Comparison of ENCODE assay signal across 13 cellular contexts in genomic region chr18:7878265-7879173, GRCh38.
DNase-seq lines count a peak whose midpoint lies in the region; ATAC-seq, FAIRE-seq and TF ChIP-seq lines count a peak whose summit lies in the region.
"Had no signal": no experiment of that assay in that cellular context is flagged by ENCODE, and none has a peak within 500 bp of the region (broad histone marks: within the 10 kb centered on the region; RNA-seq: fewer than 3 reads in every experiment).

No MANE protein-coding gene starts in this region.

- H3K27ac Mint-ChIP-seq in MCF 10A (ENCODE audit: low read depth, unreplicated experiment) (peak overlapping the region; percentile 80), T-helper 17 cell (no peak overlapping the region)
- H3K27ac Mint-ChIP-seq: activated B cell treated with CpG ODN at 0.5 μM for 24 hours had no signal

- DNase-seq in MCF 10A (ENCODE audit: unreplicated experiment) = peak; percentile 39
- no peak for DNase-seq in breast epithelium (ENCODE audit: low spot score in 2 of 2)
- DNase-seq in T-helper 17 cell = no peak
- DNase-seq in kidney = no peak
- DNase-seq in upper lobe of right lung = no peak
- no peak for DNase-seq in aorta
- DNase-seq in vagina (ENCODE audit: extremely low spot score in 2 of 2) = no peak
- DNase-seq: activated B cell treated with CpG ODN at 0.5 μM for 24 hours, colonic mucosa, NCI-H2107 had no signal

- H3K27me3 ChIP-seq in breast epithelium (no peaks in the 10 kb centered on the region), upper lobe of right lung (no peaks in the 10 kb centered on the region), aorta (ENCODE audit: control insufficient read depth in 1 of 2, insufficient read depth in 2 of 2, low read length in 1 of 2) (no peaks in the 10 kb centered on the region), vagina (no peaks in the 10 kb centered on the region)
- H3K27me3 ChIP-seq: colonic mucosa, tibial nerve had no signal

- no TSS peak for BruUV-seq in MCF 10A (replicated peaks; lab: Mats Ljungman, UMichigan)

- H3K4me1 ChIP-seq in breast epithelium (no peaks in the 10 kb centered on the region), kidney (ENCODE audit: control insufficient read depth in 1 of 2, insufficient read depth in 1 of 2, low read depth in 1 of 2, low read length in 2 of 2) (peaks cover 0 to 15% of the 10 kb centered on the region in 2 donors), upper lobe of right lung (no peaks in the 10 kb centered on the region), aorta (ENCODE audit: control insufficient read depth in 1 of 2, insufficient read depth in 2 of 2, low read length in 2 of 2) (peaks cover 0 to 2% of the 10 kb centered on the region in 2 donors), vagina (peaks cover 4% of the 10 kb centered on the region)
- H3K4me1 ChIP-seq: colonic mucosa, tibial nerve had no signal

- H3K27ac ChIP-seq in breast epithelium = no peak overlapping the region
- H3K27ac ChIP-seq in kidney (ENCODE audit: low read depth in 2 of 2, low read length in 2 of 2) = no peak overlapping the region
- peak overlapping the region; percentile 9 for H3K27ac ChIP-seq in upper lobe of right lung
- no peak overlapping the region for H3K27ac ChIP-seq in aorta (ENCODE audit: low read depth in 1 of 2, low read length in 2 of 2)
- H3K27ac ChIP-seq in vagina = no peak overlapping the region
- H3K27ac ChIP-seq: colonic mucosa, KMS-11, tibial nerve had no signal

- POLR2A ChIA-PET in MCF 10A (lab: Yijun Ruan, JAX) = interaction anchor here (0.8 to 2.5 kb wide), 10 partner anchors 18 to 308 kb away, joined by 3 to 7 read pairs (median 6); no protein-coding TSS in a partner anchor

- no peak overlapping the region for H3K4me3 ChIP-seq in breast epithelium
- H3K4me3 ChIP-seq in kidney (ENCODE audit: low read length in 2 of 2) = no peak overlapping the region
- no peak overlapping the region for H3K4me3 ChIP-seq in upper lobe of right lung
- no peak overlapping the region for H3K4me3 ChIP-seq in aorta (ENCODE audit: low read length in 2 of 2)
- no peak overlapping the region for H3K4me3 ChIP-seq in vagina
- H3K4me3 ChIP-seq: colonic mucosa, tibial nerve had no signal

- H3K36me3 ChIP-seq in breast epithelium (no peaks in the 10 kb centered on the region), kidney (ENCODE audit: control insufficient read depth in 1 of 2, insufficient read depth in 2 of 2, low read length in 2 of 2) (no peaks in the 10 kb centered on the region), upper lobe of right lung (no peaks in the 10 kb centered on the region), aorta (ENCODE audit: control insufficient read depth in 1 of 2, insufficient read depth in 2 of 2, low read length in 1 of 2) (no peaks in the 10 kb centered on the region), vagina (no peaks in the 10 kb centered on the region)
- H3K36me3 ChIP-seq: colonic mucosa, tibial nerve had no signal

- H3K4me1 Mint-ChIP-seq in MCF 10A (ENCODE audit: insufficient read depth, unreplicated experiment) (peaks cover 38% of the 10 kb centered on the region), T-helper 17 cell (no peaks in the 10 kb centered on the region)
- H3K4me1 Mint-ChIP-seq: activated B cell treated with CpG ODN at 0.5 μM for 24 hours had no signal

- intact Hi-C loops in MCF 10A (cut with micrococcal nuclease) = loop anchor here (10.0 kb wide), 2 partner anchors 106 to 166 kb away; no protein-coding TSS in a partner anchor
- intact Hi-C loops in breast epithelium (cut with DNase I; ENCODE audit: low total_unique reads) = no loop called here
- intact Hi-C loops in kidney (cut with DNase I) = no loop called here
- intact Hi-C loops in upper lobe of right lung (cut with DNase I) = no loop called here
- intact Hi-C loops in aorta (cut with DNase I) = no loop called here
- intact Hi-C loops in vagina (cut with DNase I) = no loop called here

- CTCF ChIA-PET in MCF 10A (lab: Yijun Ruan, JAX) = interaction anchor here (0.6 to 2.3 kb wide), 7 partner anchors 21 to 606 kb away, joined by 3 to 6 read pairs (median 3); no protein-coding TSS in a partner anchor

- H3K9ac ChIP-seq in kidney (ENCODE audit: low read length in 2 of 2) = no peak overlapping the region
- H3K9ac ChIP-seq: KMS-11 had no signal

- WGBS in aorta, 2 donors = 90 to 92% methylated on average over 5 of the region's 5 CpGs

- no peaks in the 10 kb centered on the region for H3K9me3 ChIP-seq in breast epithelium
- H3K9me3 ChIP-seq in T-helper 17 cell (ENCODE audit: control insufficient read depth, low read length, poor library complexity, severe bottlenecking) = no peaks in the 10 kb centered on the region
- H3K9me3 ChIP-seq in kidney (ENCODE audit: control insufficient read depth in 1 of 2, low read length in 2 of 2) = peaks cover 0 to 3% of the 10 kb centered on the region in 2 donors
- H3K9me3 ChIP-seq in upper lobe of right lung = no peaks in the 10 kb centered on the region
- H3K9me3 ChIP-seq in aorta (ENCODE audit: control insufficient read depth, low read length) = peaks cover 1% of the 10 kb centered on the region
- no peaks in the 10 kb centered on the region for H3K9me3 ChIP-seq in vagina
- H3K9me3 ChIP-seq: colonic mucosa had no signal

- TF ChIP-seq CTCF in MCF 10A (IDR thresholded peaks at IDR 0.05; ENCODE audit: unreplicated experiment) (no peak), breast epithelium (IDR thresholded peaks at IDR 0.05) (no peak), kidney (IDR thresholded peaks at IDR 0.05; ENCODE audit: borderline replicate concordance, extremely low read depth, insufficient read depth) (no peak), upper lobe of right lung (IDR thresholded peaks at IDR 0.05) (no peak), vagina (IDR thresholded peaks at IDR 0.05) (no peak)

- H3K36me3 Mint-ChIP-seq in MCF 10A (ENCODE audit: insufficient read depth, unreplicated experiment) (peaks cover 5% of the 10 kb centered on the region), T-helper 17 cell (ENCODE audit: low read depth) (no peaks in the 10 kb centered on the region)

- H3K27me3 Mint-ChIP-seq in MCF 10A (ENCODE audit: insufficient read depth, unreplicated experiment) (no peaks in the 10 kb centered on the region), T-helper 17 cell (no peaks in the 10 kb centered on the region)
- H3K27me3 Mint-ChIP-seq: activated B cell treated with CpG ODN at 0.5 μM for 24 hours had no signal

- no peak overlapping the region for H3K4me3 Mint-ChIP-seq in MCF 10A (ENCODE audit: unreplicated experiment)
- no peak overlapping the region for H3K4me3 Mint-ChIP-seq in T-helper 17 cell
- H3K4me3 Mint-ChIP-seq: activated B cell treated with CpG ODN at 0.5 μM for 24 hours had no signal

- no peak for TF ChIP-seq POLR2A in breast epithelium (IDR thresholded peaks at IDR 0.05)
- TF ChIP-seq POLR2A in vagina (IDR thresholded peaks at IDR 0.05) = no peak

- FAIRE-seq in kidney (lab: Jason Lieb, UNC) = peak; percentile 35

- ATAC-seq in T-helper 17 cell (peak; percentile 27), upper lobe of right lung (no peak), aorta (ENCODE audit: low FRiP score) (no peak), GM21447 (IDR thresholded peaks at IDR 0.05; ENCODE audit: unreplicated experiment) (no peak)

- no peaks in the 10 kb centered on the region for H3K9me3 Mint-ChIP-seq in MCF 10A (ENCODE audit: unreplicated experiment)
